16 cellular contexts compared by ENCODE assay signal in the genomic region with DNA sequence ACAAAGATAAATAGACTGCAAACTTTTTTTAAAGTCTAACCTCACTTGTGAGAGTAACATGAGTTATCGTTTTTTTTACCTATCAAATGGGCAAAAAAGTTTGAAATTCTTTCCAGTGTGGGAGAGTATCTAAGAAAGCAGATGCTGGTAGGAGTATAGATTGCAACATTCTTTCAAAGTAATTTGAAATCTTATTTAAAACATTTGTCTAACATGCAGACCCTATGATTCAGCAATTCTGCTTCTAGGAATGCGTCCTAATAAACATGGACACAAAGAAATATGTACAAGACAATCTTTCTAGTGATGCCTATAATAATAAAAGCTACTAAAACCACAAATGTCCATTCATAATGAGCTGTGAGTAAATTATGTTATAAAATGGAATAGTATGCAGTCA.
"Had no signal": no experiment of that assay in that cellular context is flagged by ENCODE, and none has a peak within 500 bp of the region (broad histone marks: within the 10 kb centered on the region; RNA-seq: fewer than 3 reads in every experiment).

No MANE protein-coding gene starts in this region.

- H3K9me3 ChIP-seq: esophagus squamous epithelium, gastroesophageal sphincter, mucosa of descending colon, neutrophil, psoas muscle, SK-N-SH had no signal

- H3K27me3 ChIP-seq: cardiac muscle cell, esophagus squamous epithelium, gastroesophageal sphincter, neutrophil had no signal

- H3K4me3 ChIP-seq: cardiac muscle cell, coronary artery, esophagus squamous epithelium, gastroesophageal sphincter, mucosa of descending colon, psoas muscle had no signal

- H3K4me2 ChIP-seq: SK-N-SH had no signal

- H3K27ac ChIP-seq: cardiac muscle cell, coronary artery, esophagus squamous epithelium, gastroesophageal sphincter, neutrophil, psoas muscle had no signal

- DNase-seq: activated CD4-positive, CD25-positive, alpha-beta regulatory T cell treated with anti-CD3 and anti-CD28 coated beads, Interleukin-2, amount 50 U/mL, for 72 hours; activated naive CD4-positive, alpha-beta T cell; activated T-cell treated with anti-CD3 and anti-CD28 coated beads for 4 hours; effector CD4-positive, alpha-beta T cell; esophagus squamous epithelium; islet precursor cell; mucosa of descending colon; naive thymus-derived CD8-positive, alpha-beta T cell; psoas muscle; SK-N-SH had no signal

- H3K36me3 ChIP-seq: cardiac muscle cell, esophagus squamous epithelium, gastroesophageal sphincter, neutrophil had no signal

- FAIRE-seq: urothelium cell line had no signal

- H3K4me1 ChIP-seq: esophagus squamous epithelium, psoas muscle had no signal

- H3K9ac ChIP-seq: SK-N-SH had no signal

- ATAC-seq: gastroesophageal sphincter; left lobe of liver; naive thymus-derived CD8-positive, alpha-beta T cell; psoas muscle had no signal
